ENCODE assay signal across 17 cellular contexts in genomic region chrX:130788786-130789581, GRCh38.
DNase-seq lines count a peak whose midpoint lies in the region; ATAC-seq, FAIRE-seq and TF ChIP-seq lines count a peak whose summit lies in the region.
"Had no signal": no experiment of that assay in that cellular context is flagged by ENCODE, and none has a peak within 500 bp of the region (broad histone marks: within the 10 kb centered on the region; RNA-seq: fewer than 3 reads in every experiment).

No MANE protein-coding gene starts in this region.

- no peak for TF ChIP-seq RAD21 in H1 (IDR thresholded peaks at IDR 0.05 in 1 of 2, conservative IDR thresholded peaks at IDR 0.05 in 1 of 2; ENCODE audit: low read depth in 2 of 2, low read length in 2 of 2)

- WGBS in H1 (ENCODE audit: extremely low coverage in 1 of 2, insufficient coverage in 1 of 2, insufficient read length in 1 of 2, insufficient replicate concordance in 2 of 2, low coverage in 1 of 2, low lambda C conversion rate in 2 of 2, missing lambda C conversion rate in 1 of 2), 2 experiments: 68% methylated on average over 4 of the region's 4 CpGs; no CpG with 5 or more reads in 1 of the 2 experiments

- POLR2A ChIA-PET in H1 (lab: Charles Lee; ENCODE audit: partially characterized antibody): no interaction called here

- ATAC-seq in GM18870 (IDR thresholded peaks at IDR 0.05; ENCODE audit: unreplicated experiment) (no peak), GM19467 (IDR thresholded peaks at IDR 0.05; ENCODE audit: unreplicated experiment) (no peak)
- ATAC-seq: SK-N-SH treated with all-trans-retinoic acid at 6 μM for 48 hours had no signal

- no peak overlapping the region for H2AFZ ChIP-seq in H1 (ENCODE audit: low read length)

- no peak overlapping the region for H4K91ac ChIP-seq in H1 (replicated peaks; ENCODE audit: insufficient read length, low read length)

- H2BK5ac ChIP-seq in H1 (ENCODE audit: low read depth, low read length): no peak overlapping the region

- H3K18ac ChIP-seq in H1 (ENCODE audit: extremely low read depth, low read length): no peak overlapping the region

- H4K8ac ChIP-seq in H1 (ENCODE audit: extremely low read depth, insufficient read depth, low read length): no peak overlapping the region

- H3K4me3 ChIP-seq in H1 (ENCODE audit: extremely low read depth in 1 of 4, insufficient read depth in 2 of 4, low read depth in 3 of 4, low read length in 4 of 4): no peak overlapping the region

- H3K23me2 ChIP-seq in H1 (ENCODE audit: low read depth, low read length): no peaks in the 10 kb centered on the region

- H3K27me3 Mint-ChIP-seq in neural crest cell (ENCODE audit: low read depth): no peaks in the 10 kb centered on the region

- no peaks in the 10 kb centered on the region for H3K9me3 ChIP-seq in H1 (ENCODE audit: insufficient read depth in 2 of 2, low read depth in 1 of 2, low read length in 1 of 2)

- CTCF ChIA-PET in H1 (lab: Charles Lee; ENCODE audit: partially characterized antibody): interaction anchor here (0.9 kb wide), 1 partner anchor 11 kb away, joined by 3 read pairs; no protein-coding TSS in a partner anchor

- no peak overlapping the region for H3K9ac ChIP-seq in H1 (replicated peaks in 1 of 4; ENCODE audit: extremely low read depth in 1 of 4, low read depth in 3 of 4, low read length in 3 of 4)
- H3K9ac ChIP-seq: KMS-11 had no signal

- no peaks in the 10 kb centered on the region for H4K20me1 ChIP-seq in H1 (replicated peaks in 1 of 2; ENCODE audit: control insufficient read depth in 1 of 2, insufficient read depth in 2 of 2, low read length in 2 of 2)

- peaks cover 53% of the 10 kb centered on the region for H3K4me1 Mint-ChIP-seq in neural crest cell

- peaks cover 0 to 7% (median 0%) of the 10 kb centered on the region in 4 experiments; a peak in 1 of 7 replicates for H3K4me1 ChIP-seq in H1 (replicated peaks in 1 of 4; ENCODE audit: control insufficient read depth in 3 of 4, insufficient read depth in 4 of 4, low read length in 3 of 4)

- no peaks in the 10 kb centered on the region for H3K79me2 ChIP-seq in H1 (ENCODE audit: control insufficient read depth in 1 of 2, insufficient read depth in 2 of 2, low read length in 2 of 2)

- H3K9me3 Mint-ChIP-seq in neural crest cell: peaks cover 5% of the 10 kb centered on the region

- no peak overlapping the region for H2BK120ac ChIP-seq in H1 (replicated peaks; ENCODE audit: low read depth, low read length)

- H3K4me2 ChIP-seq in H1 (ENCODE audit: insufficient read depth in 1 of 2, low read depth in 2 of 2, low read length in 2 of 2): no peak overlapping the region
- H3K4me2 ChIP-seq: KMS-11 had no signal

- peak; percentile 61 for FAIRE-seq in GM19239 (lab: Jason Lieb, UNC)
- FAIRE-seq in H1 (lab: Jason Lieb, UNC): peak; percentile 65

- H3K79me1 ChIP-seq in H1 (ENCODE audit: low read depth, low read length): no peaks in the 10 kb centered on the region

- H3K36me3 ChIP-seq in H1 (ENCODE audit: control insufficient read depth in 2 of 4, insufficient read depth in 4 of 4, low read length in 3 of 4): no peaks in the 10 kb centered on the region

- no peak overlapping the region for H3K27ac ChIP-seq in H1 (ENCODE audit: low read depth, low read length)
- H3K27ac ChIP-seq: KMS-11 had no signal

- no peak for DNase-seq in GM19239 (ENCODE audit: insufficient read length, low spot score)
- DNase-seq in NCI-H524 (lab: John Stamatoyannopoulos, UW): peak; percentile 26 to 76
- DNase-seq in H1 (ENCODE audit: low read depth in 1 of 2, low spot score in 2 of 2): no peak
- no peak for DNase-seq in neural crest cell (ENCODE audit: low read depth, low spot score)
- no peak for DNase-seq in activated CD4-positive, alpha-beta T cell treated with anti-CD3 and anti-CD28 coated beads, Interleukin-2, amount 50 U/mL, for 4 hours
- DNase-seq: ACHN, COR-L47, EL, NCI-H1092, NCI-H146, NCI-H2081, NCI-H526, SHP77 had no signal

- H3K14ac ChIP-seq in H1 (ENCODE audit: insufficient read length): no peak overlapping the region

- TF ChIP-seq EP300 in H1 (IDR thresholded peaks at IDR 0.05; ENCODE audit: borderline replicate concordance in 1 of 2, low read depth in 2 of 2, low read length in 2 of 2): no peak

- H3K23ac ChIP-seq in H1 (ENCODE audit: insufficient read length): no peak overlapping the region

- H3K27ac Mint-ChIP-seq in neural crest cell (ENCODE audit: unreplicated experiment): peak overlapping the region; percentile 48

- H3K27me3 ChIP-seq in H1 (replicated peaks in 1 of 4; ENCODE audit: control insufficient read depth in 3 of 4, extremely low read depth in 1 of 4, insufficient read depth in 3 of 4, low read length in 3 of 4): no peaks in the 10 kb centered on the region

- H3K4me3 Mint-ChIP-seq in neural crest cell: peak overlapping the region; percentile 9

- TF ChIP-seq CTCF in H1 (IDR thresholded peaks at IDR 0.05; ENCODE audit: control extremely low read depth in 1 of 3, insufficient read depth in 1 of 3, low read depth in 1 of 3, low read length in 3 of 3) (no peak), neural crest cell (conservative IDR thresholded peaks at IDR 0.05) (no peak)

- no peak overlapping the region for H2BK12ac ChIP-seq in H1 (ENCODE audit: low read depth, low read length)

- H3K36me3 Mint-ChIP-seq in neural crest cell (ENCODE audit: low read depth): peaks cover 6% of the 10 kb centered on the region

- no peak overlapping the region for H2BK20ac ChIP-seq in H1 (ENCODE audit: low read length)

- H3K56ac ChIP-seq in H1 (replicated peaks; ENCODE audit: insufficient read length, low read depth, low read length): no peak overlapping the region

- no peak for TF ChIP-seq POLR2A in H1 (IDR thresholded peaks at IDR 0.05; ENCODE audit: control extremely low read depth in 1 of 2, low read depth in 2 of 2, low read length in 2 of 2)

- no peak overlapping the region for H4K5ac ChIP-seq in H1 (ENCODE audit: insufficient read length, low read depth, low read length)

- no peak overlapping the region for H2AK5ac ChIP-seq in H1 (ENCODE audit: low read depth, low read length)

- H2BK15ac ChIP-seq in H1 (ENCODE audit: low read length): no peak overlapping the region

- H3K4ac ChIP-seq in H1 (replicated peaks; ENCODE audit: insufficient read length, low read depth, low read length): no peak overlapping the region

TF ChIP-seq in H1, 55 proteins besides CTCF, POLR2A, EP300 and RAD21 (continues in another document):
- no peak for TF ChIP-seq FOSL1 (IDR thresholded peaks at IDR 0.05; ENCODE audit: insufficient read depth, low read depth, low read length)
- TF ChIP-seq BRCA1 (IDR thresholded peaks at IDR 0.05; ENCODE audit: low read depth, low read length): no peak
- no peak for TF ChIP-seq ASH2L (IDR thresholded peaks at IDR 0.05; ENCODE audit: low read length)
- TF ChIP-seq MAX (IDR thresholded peaks at IDR 0.05): no peak
- no peak for TF ChIP-seq RNF2 (IDR thresholded peaks at IDR 0.05; ENCODE audit: borderline replicate concordance, low read depth, low read length, missing control alignments, poor library complexity, severe bottlenecking)
- TF ChIP-seq SIX5 (IDR thresholded peaks at IDR 0.05; ENCODE audit: low read depth, low read length): no peak
- no peak for TF ChIP-seq HDAC2 (IDR thresholded peaks at IDR 0.05; ENCODE audit: borderline replicate concordance in 1 of 2, low read depth in 2 of 2, low read length in 2 of 2)

Comparison
In these comparisons a context has a peak if more than half of its experiments do, and no peak if none do; other contexts are left out.
1. DNase-seq: peak in NCI-H524 (2 of 2); none in GM19239 (single experiment), H1 (0 of 2), neural crest cell (single experiment) and activated CD4-positive, alpha-beta T cell treated with anti-CD3 and anti-CD28 coated beads, Interleukin-2, amount 50 U/mL, for 4 hours (0 of 2).